23 cellular contexts compared by ENCODE assay signal in the genomic region with DNA sequence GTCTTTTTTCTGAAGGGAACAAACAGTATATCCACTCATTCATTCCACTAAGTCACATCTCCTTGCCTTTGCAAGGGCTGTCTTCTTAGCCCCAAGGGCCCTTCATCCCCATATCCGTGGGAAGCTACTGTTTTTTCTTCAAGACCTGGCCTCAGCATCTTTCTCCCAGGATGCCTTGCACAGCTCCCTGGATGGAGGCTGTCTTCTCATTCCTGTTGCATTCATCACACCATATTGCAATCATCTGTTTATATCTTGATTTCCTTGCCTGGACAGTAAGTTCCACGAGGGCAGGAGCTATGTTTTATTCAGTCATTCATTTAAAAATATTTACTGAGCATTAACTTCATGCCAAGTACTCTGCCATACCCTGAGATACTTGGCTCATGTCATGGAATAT. TPM values are rescaled to one million over a fixed set of nuclear protein-coding genes. Genes with fewer than 3 reads are reported as not detected.
DNase-seq lines count a peak whose midpoint lies in the region; ATAC-seq and TF ChIP-seq lines count a peak whose summit lies in the region.
"Had no signal": no experiment of that assay in that cellular context is flagged by ENCODE, and none has a peak within 500 bp of the region (broad histone marks: within the 10 kb centered on the region; RNA-seq: fewer than 3 reads in every experiment).

No MANE protein-coding gene starts in this region.

- H3K36me3 ChIP-seq in GM23248 (ENCODE audit: low read depth), result no peaks in the 10 kb centered on the region
- H3K36me3 ChIP-seq: ascending aorta, sigmoid colon, stomach, tibial nerve had no signal

- H3F3A ChIP-seq in GM23248 (ENCODE audit: insufficient read depth), result 0 out of 2 replicates have a peak, but pooled peaks cover 4% of the 10 kb centered on the region

- H3K9me2 ChIP-seq in GM23248 (ENCODE audit: insufficient read depth), result no peaks in the 10 kb centered on the region

- no peaks in the 10 kb centered on the region for H3K4me1 Mint-ChIP-seq in activated CD8-positive, alpha-beta T cell treated with anti-CD3 and anti-CD28 coated beads, Interleukin-2, amount 10 ng/mL, durations not matched to agents 7 days and 5 days (ENCODE audit: low read depth)
- H3K4me1 Mint-ChIP-seq: activated naive CD4-positive, alpha-beta T cell treated with anti-CD3 and anti-CD28 coated beads, Interleukin-2, amount 50 U/mL, for 24 hours; CD4-positive, alpha-beta memory T cell had no signal

- no peak overlapping the region for H3K9ac ChIP-seq in GM23248

- ATAC-seq in GM18909 (IDR thresholded peaks at IDR 0.05; ENCODE audit: poor library complexity, unreplicated experiment), result no peak
- ATAC-seq in activated CD8-positive, alpha-beta T cell treated with anti-CD3 and anti-CD28 coated beads, Interleukin-2, amount 10 ng/mL, durations not matched to agents 7 days and 5 days, result no peak
- ATAC-seq: SK-N-SH treated with all-trans-retinoic acid at 6 μM for 48 hours had no signal

- DNase-seq in GM23248 (peak; percentile 73), astrocyte of the spinal cord (ENCODE audit: low read depth, low spot score) (peak; percentile 10), fibroblast of the aortic adventitia (ENCODE audit: low read depth) (peak; percentile 46), stromal cell of bone marrow (ENCODE audit: low read depth) (peak; percentile 25), AML-193 (lab: John Stamatoyannopoulos, UW) (no peak)
- no peak for DNase-seq in activated CD8-positive, alpha-beta T cell treated with anti-CD3 and anti-CD28 coated beads, Interleukin-2, amount 10 ng/mL, durations not matched to agents 7 days and 5 days
- DNase-seq: CD4-positive, alpha-beta memory T cell; NCI-H1092 treated with DMSO at 0.1 percent for 48 hours; NCI-H2029; NCI-H226; NCI-H774; stimulated activated CD8-positive, alpha-beta memory T cell treated with anti-CD3 and anti-CD28 coated beads, Interleukin-4, amount 100 ng/mL, for 48 hours; stomach; T-helper 2 cell had no signal

- TF ChIP-seq CTCF in astrocyte of the spinal cord (IDR thresholded peaks at IDR 0.05; ENCODE audit: low read depth, low read length), result no peak
- no peak for TF ChIP-seq CTCF in fibroblast of the aortic adventitia (IDR thresholded peaks at IDR 0.05; ENCODE audit: insufficient read depth, low read length)

- H3K79me2 ChIP-seq in GM23248 (ENCODE audit: insufficient read depth), result no peaks in the 10 kb centered on the region

- H2AFZ ChIP-seq in GM23248, result no peak overlapping the region

- peaks cover 14% of the 10 kb centered on the region for H3K4me1 ChIP-seq in GM23248 (ENCODE audit: insufficient read depth)
- H3K4me1 ChIP-seq: sigmoid colon had no signal

- POLR2A ChIA-PET in activated CD8-positive, alpha-beta T cell treated with anti-CD3 and anti-CD28 coated beads, Interleukin-2, amount 10 ng/mL, durations not matched to agents 7 days and 5 days (lab: Charles Lee), result no interaction called here

- peaks cover 11% of the 10 kb centered on the region for H3K27me3 Mint-ChIP-seq in activated CD8-positive, alpha-beta T cell treated with anti-CD3 and anti-CD28 coated beads, Interleukin-2, amount 10 ng/mL, durations not matched to agents 7 days and 5 days (ENCODE audit: low read depth)

- CTCF ChIA-PET in activated CD8-positive, alpha-beta T cell treated with anti-CD3 and anti-CD28 coated beads, Interleukin-2, amount 10 ng/mL, durations not matched to agents 7 days and 5 days (lab: Charles Lee), result interaction anchor here (1.0 kb wide), 1 partner anchor 29 kb away, joined by 3 read pairs; a partner anchor contains a TSS

- H3K4me2 ChIP-seq in GM23248 (ENCODE audit: unreplicated experiment), result no peak overlapping the region

- H3K36me3 Mint-ChIP-seq in activated CD8-positive, alpha-beta T cell treated with anti-CD3 and anti-CD28 coated beads, Interleukin-2, amount 10 ng/mL, durations not matched to agents 7 days and 5 days (ENCODE audit: low read depth), result no peaks in the 10 kb centered on the region
- H3K36me3 Mint-ChIP-seq: activated naive CD4-positive, alpha-beta T cell treated with anti-CD3 and anti-CD28 coated beads, Interleukin-2, amount 50 U/mL, for 24 hours; CD4-positive, alpha-beta memory T cell had no signal

- H3K27me3 ChIP-seq in GM23248 (replicated peaks; ENCODE audit: insufficient read depth), result no peaks in the 10 kb centered on the region; the same call in 1 of the 2 replicates
- H3K27me3 ChIP-seq: ascending aorta, tibial nerve had no signal

- in situ Hi-C loops in GM23248 (cut with MboI), result no loop called here
- in situ Hi-C loops in astrocyte of the spinal cord (cut with HindIII; ENCODE audit: low sequenced_read_pairs), result no loop called here

- no peaks in the 10 kb centered on the region for H4K20me1 ChIP-seq in GM23248 (ENCODE audit: insufficient read depth)

- H3K9me3 ChIP-seq in GM23248 (ENCODE audit: low read depth), result no peaks in the 10 kb centered on the region
- H3K9me3 ChIP-seq: ascending aorta, sigmoid colon, stomach, tibial nerve had no signal

- H3K4me3 ChIP-seq in GM23248 (no peak overlapping the region), astrocyte of the spinal cord (ENCODE audit: low read depth, low read length) (no peak overlapping the region), fibroblast of the aortic adventitia (ENCODE audit: low read depth, low read length) (no peak overlapping the region)
- H3K4me3 ChIP-seq: ascending aorta, sigmoid colon, stomach, tibial nerve had no signal

- H3K4me3 Mint-ChIP-seq in activated CD8-positive, alpha-beta T cell treated with anti-CD3 and anti-CD28 coated beads, Interleukin-2, amount 10 ng/mL, durations not matched to agents 7 days and 5 days, result no peak overlapping the region
- H3K4me3 Mint-ChIP-seq: activated naive CD4-positive, alpha-beta T cell treated with anti-CD3 and anti-CD28 coated beads, Interleukin-2, amount 50 U/mL, for 24 hours; CD4-positive, alpha-beta memory T cell; nephron had no signal

- 2 to 3% methylated on average over 2 of the region's 2 CpGs for WGBS in GM23248 (ENCODE audit: low coverage in 1 of 2, low lambda C conversion rate in 2 of 2, missing lambda C conversion rate in 2 of 2), 2 experiments

- H3K27ac Mint-ChIP-seq in activated CD8-positive, alpha-beta T cell treated with anti-CD3 and anti-CD28 coated beads, Interleukin-2, amount 10 ng/mL, durations not matched to agents 7 days and 5 days, result no peak overlapping the region
- H3K27ac Mint-ChIP-seq: activated naive CD4-positive, alpha-beta T cell treated with anti-CD3 and anti-CD28 coated beads, Interleukin-2, amount 50 U/mL, for 24 hours; CD4-positive, alpha-beta memory T cell; nephron had no signal

- H3K9me3 Mint-ChIP-seq in activated CD8-positive, alpha-beta T cell treated with anti-CD3 and anti-CD28 coated beads, Interleukin-2, amount 10 ng/mL, durations not matched to agents 7 days and 5 days (ENCODE audit: insufficient read depth), result no peaks in the 10 kb centered on the region
- H3K9me3 Mint-ChIP-seq: activated naive CD4-positive, alpha-beta T cell treated with anti-CD3 and anti-CD28 coated beads, Interleukin-2, amount 50 U/mL, for 24 hours; CD4-positive, alpha-beta memory T cell; nephron had no signal

- no peak overlapping the region for H3K27ac ChIP-seq in GM23248
- H3K27ac ChIP-seq: ascending aorta, epithelial cell of prostate, HL-60, sigmoid colon, stomach, tibial nerve had no signal

RNA-seq across cellular contexts. Expression of a gene that starts 29.3 kb away (rescaled TPM):
- 0.76 and 5.2 TPM in 2 replicates for total RNA-seq in GM23248 (2014; rRNA removed; shearing (Covaris generic))
- 1.0 and 1.3 TPM in 2 replicates for polyA plus RNA-seq in GM23248 (2016; fragmentation: Nextera tagmentation; extraction: Ambion mirVana)
- 3.4 and 7.8 TPM in 2 replicates for total RNA-seq in fibroblast of the aortic adventitia (ENCODE audit: low replicate concordance)
- under 1 TPM; 0.34 to 0.39 TPM for total RNA-seq in activated CD8-positive, alpha-beta T cell treated with anti-CD3 and anti-CD28 coated beads, Interleukin-2, amount 10 ng/mL, durations not matched to agents 7 days and 5 days

Comparison
In these comparisons a context has a peak if more than half of its experiments do, and no peak if none do; other contexts are left out.
1. DNase-seq: peak in GM23248 (single experiment), astrocyte of the spinal cord (single experiment), fibroblast of the aortic adventitia (single experiment) and stromal cell of bone marrow (single experiment); none in activated CD8-positive, alpha-beta T cell treated with anti-CD3 and anti-CD28 coated beads, Interleukin-2, amount 10 ng/mL, durations not matched to agents 7 days and 5 days (single experiment) and AML-193 (0 of 2).